Comparison of ENCODE assay signal across 24 cellular contexts in genomic region chr9:93909242-93909616, GRCh38. TPM values are rescaled to one million over a fixed set of nuclear protein-coding genes. Genes with fewer than 3 reads are reported as not detected.
"Had no signal": no experiment of that assay in that cellular context is flagged by ENCODE, and none has a peak within 500 bp of the region (broad histone marks: within the 10 kb centered on the region; RNA-seq: fewer than 3 reads in every experiment).

No MANE protein-coding gene starts in this region.

- H3K9me3 ChIP-seq: stomach, transverse colon, vagina had no signal

- H3K4me1 ChIP-seq: transverse colon, vagina had no signal

- DNase-seq: activated CD4-positive, CD25-positive, alpha-beta regulatory T cell treated with anti-CD3 and anti-CD28 coated beads, Interleukin-2, amount 50 U/mL, for 72 hours; activated CD8-positive, alpha-beta T cell treated with anti-CD3 and anti-CD28 coated beads, Interleukin-2, amount 10 ng/mL, durations not matched to agents 7 days and 5 days; activated naive CD4-positive, alpha-beta T cell; activated naive CD8-positive, alpha-beta T cell treated with anti-CD3 and anti-CD28 coated beads, Interleukin-2, amount 10 ng/mL, durations not matched to agents 7 days and 5 days; amniotic stem cell; cerebellar nuclear complex; cortex of kidney; nucleus accumbens; small intestine; transverse colon; WERI-Rb-1 had no signal

- H3K4me3 Mint-ChIP-seq: activated CD4-positive, alpha-beta T cell treated with anti-CD3 and anti-CD28 coated beads, Interleukin-2, amount 10 ng/mL, durations not matched to agents 7 days and 5 days; activated CD8-positive, alpha-beta T cell treated with anti-CD3 and anti-CD28 coated beads, Interleukin-2, amount 10 ng/mL, durations not matched to agents 7 days and 5 days; activated naive CD8-positive, alpha-beta T cell treated with anti-CD3 and anti-CD28 coated beads, Interleukin-2, amount 10 ng/mL, durations not matched to agents 7 days and 5 days; memory B cell; natural killer cell treated with Interleukin-12 subunit alpha and Interleukin-12 subunit beta and Interleukin-15 and Interleukin-18, amount 100 ng/mL, for 72 hours; stimulated activated memory B cell treated with anti-CD40 and anti-IgM and Interleukin-4, amounts not matched to agents 10 μg/mL and 1 μg/mL and 100 μg/mL, for 72 hours; T-helper 2 cell treated with Interferon-gamma antibody and Interleukin-4, amounts not matched to agents 5 μg/mL and 100 μg/mL, for 36 hours had no signal

- H3K27me3 ChIP-seq: vagina had no signal

- H3K9me3 Mint-ChIP-seq: activated CD4-positive, alpha-beta T cell treated with anti-CD3 and anti-CD28 coated beads, Interleukin-2, amount 10 ng/mL, durations not matched to agents 7 days and 5 days; activated naive CD8-positive, alpha-beta T cell treated with anti-CD3 and anti-CD28 coated beads, Interleukin-2, amount 10 ng/mL, durations not matched to agents 7 days and 5 days; activated T-helper 2 cell treated with anti-CD3 and anti-CD28 coated beads, Interferon-gamma antibody, Interleukin-2, Interleukin-4, amounts not matched to agents 10 μg/mL and 5 μg/mL and 100 μg/mL, durations not matched to agents 14 hours and 24 hours and 36 hours; memory B cell; natural killer cell treated with Interleukin-12 subunit alpha and Interleukin-12 subunit beta and Interleukin-15 and Interleukin-18, amount 100 ng/mL, for 72 hours; stimulated activated memory B cell treated with anti-CD40 and anti-IgM and Interleukin-4, amounts not matched to agents 10 μg/mL and 1 μg/mL and 100 μg/mL, for 72 hours; T-helper 2 cell treated with Interferon-gamma antibody and Interleukin-4, amounts not matched to agents 5 μg/mL and 100 μg/mL, for 36 hours had no signal

- H3K4me3 ChIP-seq: heart left ventricle, stomach, transverse colon, vagina had no signal

- H3K36me3 Mint-ChIP-seq: activated naive CD8-positive, alpha-beta T cell treated with anti-CD3 and anti-CD28 coated beads, Interleukin-2, amount 10 ng/mL, durations not matched to agents 7 days and 5 days; memory B cell; natural killer cell treated with Interleukin-12 subunit alpha and Interleukin-12 subunit beta and Interleukin-15 and Interleukin-18, amount 100 ng/mL, for 72 hours; stimulated activated memory B cell treated with anti-CD40 and anti-IgM and Interleukin-4, amounts not matched to agents 10 μg/mL and 1 μg/mL and 100 μg/mL, for 72 hours had no signal

- H3K27ac Mint-ChIP-seq: activated CD4-positive, alpha-beta T cell treated with anti-CD3 and anti-CD28 coated beads, Interleukin-2, amount 10 ng/mL, durations not matched to agents 7 days and 5 days; activated CD8-positive, alpha-beta T cell treated with anti-CD3 and anti-CD28 coated beads, Interleukin-2, amount 10 ng/mL, durations not matched to agents 7 days and 5 days; activated naive CD8-positive, alpha-beta T cell treated with anti-CD3 and anti-CD28 coated beads, Interleukin-2, amount 10 ng/mL, durations not matched to agents 7 days and 5 days; activated T-helper 2 cell treated with anti-CD3 and anti-CD28 coated beads, Interferon-gamma antibody, Interleukin-2, Interleukin-4, amounts not matched to agents 10 μg/mL and 5 μg/mL and 100 μg/mL, durations not matched to agents 14 hours and 24 hours and 36 hours; memory B cell; natural killer cell treated with Interleukin-12 subunit alpha and Interleukin-12 subunit beta and Interleukin-15 and Interleukin-18, amount 100 ng/mL, for 72 hours; stimulated activated memory B cell treated with anti-CD40 and anti-IgM and Interleukin-4, amounts not matched to agents 10 μg/mL and 1 μg/mL and 100 μg/mL, for 72 hours; T-helper 2 cell treated with Interferon-gamma antibody and Interleukin-4, amounts not matched to agents 5 μg/mL and 100 μg/mL, for 36 hours had no signal

- H3K36me3 ChIP-seq: heart left ventricle, stomach, transverse colon, vagina, WERI-Rb-1 had no signal

- H3K27ac ChIP-seq: epithelial cell of prostate, heart left ventricle, transverse colon, vagina, WERI-Rb-1 had no signal

RNA-seq across cellular contexts. Expression of gene BARX1, which starts 45.9 kb away (rescaled TPM):
- total RNA-seq: activated CD4-positive, alpha-beta T cell treated with anti-CD3 and anti-CD28 coated beads, Interleukin-2, amount 10 ng/mL, durations not matched to agents 7 days and 5 days; heart left ventricle; lower leg skin; sciatic nerve; temporal lobe; transverse colon; vagina had no signal
